Comparison of ENCODE assay signal across 25 cellular contexts in the genomic region with DNA sequence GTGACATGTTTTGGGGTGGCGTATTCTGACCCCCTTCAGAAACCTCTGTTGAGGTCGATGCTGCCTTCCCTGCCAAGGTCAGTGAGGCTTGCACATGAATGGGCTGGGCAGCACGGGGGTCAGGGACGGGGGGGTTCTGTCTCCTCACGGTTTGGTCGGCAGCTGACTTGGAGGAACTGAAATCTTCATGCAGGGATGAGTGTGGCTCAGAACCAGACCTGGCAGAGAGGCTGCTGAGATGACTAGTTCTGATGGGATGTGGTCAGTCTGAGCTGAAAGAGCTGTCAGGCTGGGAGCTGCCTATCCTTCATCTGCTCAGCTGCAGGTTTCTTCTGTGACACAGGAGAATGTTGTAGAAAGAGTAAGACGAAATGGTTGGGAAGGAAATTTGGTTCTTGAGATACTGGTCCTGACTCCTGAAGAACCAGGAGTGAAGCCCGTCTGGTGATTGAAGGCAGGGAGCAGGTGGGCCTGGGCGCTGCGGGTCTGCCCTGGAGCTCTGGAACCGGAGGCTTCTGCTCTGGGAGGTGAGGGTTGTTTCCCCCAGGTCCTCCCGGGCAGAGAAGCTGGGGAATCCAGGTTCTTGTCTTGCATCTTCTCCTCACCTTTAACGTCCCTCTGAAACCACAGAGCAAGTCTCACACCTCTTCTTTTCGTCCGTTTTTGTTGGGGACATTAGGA. TPM values are rescaled to one million over a fixed set of nuclear protein-coding genes. Genes with fewer than 3 reads are reported as not detected.
DNase-seq lines count a peak whose midpoint lies in the region; ATAC-seq and TF ChIP-seq lines count a peak whose summit lies in the region.
"Had no signal": no experiment of that assay in that cellular context is flagged by ENCODE, and none has a peak within 500 bp of the region (broad histone marks: within the 10 kb centered on the region; RNA-seq: fewer than 3 reads in every experiment).

No MANE protein-coding gene starts in this region.

- H3K27me3 Mint-ChIP-seq in stimulated activated naive CD8-positive, alpha-beta T cell treated with anti-CD3 and anti-CD28 coated beads, Interleukin-15, amount 100 ng/mL, for 72 hours, result no peaks in the 10 kb centered on the region
- no peaks in the 10 kb centered on the region for H3K27me3 Mint-ChIP-seq in nephron (ENCODE audit: low read depth)
- H3K27me3 Mint-ChIP-seq in activated CD4-positive, alpha-beta T cell treated with anti-CD3 and anti-CD28 coated beads, Interleukin-2, amount 10 ng/mL, durations not matched to agents 7 days and 5 days, result no peaks in the 10 kb centered on the region
- H3K27me3 Mint-ChIP-seq: activated CD4-positive, alpha-beta memory T cell treated with anti-CD3 and anti-CD28 coated beads, Interleukin-2, amount 10 ng/mL, durations not matched to agents 7 days and 5 days; naive B cell; T-cell had no signal

- H3K9me3 Mint-ChIP-seq in stimulated activated naive CD8-positive, alpha-beta T cell treated with anti-CD3 and anti-CD28 coated beads, Interleukin-15, amount 100 ng/mL, for 72 hours, result no peaks in the 10 kb centered on the region
- no peaks in the 10 kb centered on the region for H3K9me3 Mint-ChIP-seq in nephron
- no peaks in the 10 kb centered on the region for H3K9me3 Mint-ChIP-seq in activated CD4-positive, alpha-beta T cell treated with anti-CD3 and anti-CD28 coated beads, Interleukin-2, amount 10 ng/mL, durations not matched to agents 7 days and 5 days
- H3K9me3 Mint-ChIP-seq: activated CD4-positive, alpha-beta memory T cell treated with anti-CD3 and anti-CD28 coated beads, Interleukin-2, amount 10 ng/mL, durations not matched to agents 7 days and 5 days; mesothelial cell of epicardium; naive B cell; T-cell had no signal

- peak overlapping the region; percentile 62 to 82 for H3K27ac Mint-ChIP-seq in stimulated activated naive CD8-positive, alpha-beta T cell treated with anti-CD3 and anti-CD28 coated beads, Interleukin-15, amount 100 ng/mL, for 72 hours
- no peak overlapping the region for H3K27ac Mint-ChIP-seq in nephron
- H3K27ac Mint-ChIP-seq in activated CD4-positive, alpha-beta T cell treated with anti-CD3 and anti-CD28 coated beads, Interleukin-2, amount 10 ng/mL, durations not matched to agents 7 days and 5 days, result no peak overlapping the region
- H3K27ac Mint-ChIP-seq: mesothelial cell of epicardium had no signal

- no peak for ATAC-seq in stimulated activated naive CD8-positive, alpha-beta T cell treated with anti-CD3 and anti-CD28 coated beads, Interleukin-15, amount 100 ng/mL, for 72 hours
- no peak for ATAC-seq in stimulated activated naive CD8-positive, alpha-beta T cell treated with anti-CD3 and anti-CD28 coated beads, Interleukin-15, Interleukin-2, amounts not matched to agents 100 U/mL and 50 U/mL, for 24 hours
- no peak for ATAC-seq in HG02852 (IDR thresholded peaks at IDR 0.05; ENCODE audit: unreplicated experiment)
- ATAC-seq: left ventricle myocardium superior, T-cell had no signal

- CTCF ChIA-PET in activated CD4-positive, alpha-beta T cell treated with anti-CD3 and anti-CD28 coated beads, Interleukin-2, amount 10 ng/mL, durations not matched to agents 7 days and 5 days (lab: Charles Lee), result interaction anchor here (1.1 to 2.1 kb wide), 3 partner anchors 15 to 193 kb away, joined by 3 to 5 read pairs (median 4); no protein-coding TSS in a partner anchor

- H3K36me3 Mint-ChIP-seq in nephron (ENCODE audit: low read depth), result peaks cover 10% of the 10 kb centered on the region
- peaks cover 20% of the 10 kb centered on the region for H3K36me3 Mint-ChIP-seq in activated CD4-positive, alpha-beta T cell treated with anti-CD3 and anti-CD28 coated beads, Interleukin-2, amount 10 ng/mL, durations not matched to agents 7 days and 5 days (ENCODE audit: low read depth)
- H3K36me3 Mint-ChIP-seq: naive B cell had no signal

- no peak for DNase-seq in stimulated activated naive CD8-positive, alpha-beta T cell treated with anti-CD3 and anti-CD28 coated beads, Interleukin-15, amount 100 ng/mL, for 72 hours
- no peak for DNase-seq in stimulated activated naive CD8-positive, alpha-beta T cell treated with anti-CD3 and anti-CD28 coated beads, Interleukin-15, Interleukin-2, amounts not matched to agents 100 U/mL and 50 U/mL, for 24 hours
- DNase-seq in MV-4-11 (lab: John Stamatoyannopoulos, UW), result peak; percentile 59
- DNase-seq in GM03348 (ENCODE audit: low spot score), result no peak
- no peak for DNase-seq in SIG-M5 (lab: John Stamatoyannopoulos, UW)
- no peak for DNase-seq in activated CD4-positive, alpha-beta T cell treated with anti-CD3 and anti-CD28 coated beads, Interleukin-2, amount 10 ng/mL, durations not matched to agents 7 days and 5 days
- DNase-seq: activated CD4-positive, alpha-beta memory T cell treated with anti-CD3 and anti-CD28 coated beads, Interleukin-2, amount 10 ng/mL, durations not matched to agents 7 days and 5 days; activated CD4-positive, CD25-positive, alpha-beta regulatory T cell; activated gamma-delta T cell treated with Interleukin-2 at 50 U/mL for 16 hours; activated T-cell treated with anti-CD3 and anti-CD28 coated beads for 4 hours; amniotic stem cell; effector CD4-positive, alpha-beta T cell; glutamatergic neuron; islet precursor cell; left ventricle myocardium superior; naive B cell; NCI-H1105 treated with DMSO at 0.1 percent for 48 hours; NCI-H2029 treated with DMSO at 0.1 percent for 48 hours; NCI-H2227 treated with DMSO at 0.1 percent for 48 hours; NCI-H526 treated with DMSO at 0.1 percent for 48 hours; stimulated activated CD4-positive, alpha-beta T cell treated with anti-CD3 and anti-CD28 coated beads, Interleukin-2, amount 100 ng/mL, for 48 hours; T-cell had no signal

- peak overlapping the region in 1 of 2 donors; percentile 10 for H3K4me3 Mint-ChIP-seq in stimulated activated naive CD8-positive, alpha-beta T cell treated with anti-CD3 and anti-CD28 coated beads, Interleukin-15, amount 100 ng/mL, for 72 hours
- H3K4me3 Mint-ChIP-seq in nephron, result peak overlapping the region in 2 of 3 experiments; percentile 42 to 61
- no peak overlapping the region for H3K4me3 Mint-ChIP-seq in activated CD4-positive, alpha-beta T cell treated with anti-CD3 and anti-CD28 coated beads, Interleukin-2, amount 10 ng/mL, durations not matched to agents 7 days and 5 days

- POLR2A ChIA-PET in activated CD4-positive, alpha-beta T cell treated with anti-CD3 and anti-CD28 coated beads, Interleukin-2, amount 10 ng/mL, durations not matched to agents 7 days and 5 days (lab: Charles Lee), result no interaction called here

- H3K4me1 Mint-ChIP-seq in stimulated activated naive CD8-positive, alpha-beta T cell treated with anti-CD3 and anti-CD28 coated beads, Interleukin-15, amount 100 ng/mL, for 72 hours, result peaks cover 79% of the 10 kb centered on the region
- peaks cover 19% of the 10 kb centered on the region for H3K4me1 Mint-ChIP-seq in nephron
- H3K4me1 Mint-ChIP-seq in activated CD4-positive, alpha-beta T cell treated with anti-CD3 and anti-CD28 coated beads, Interleukin-2, amount 10 ng/mL, durations not matched to agents 7 days and 5 days, result peaks cover 52% of the 10 kb centered on the region

- no peak for TF ChIP-seq CTCF in nephron (IDR thresholded peaks at IDR 0.05; ENCODE audit: unreplicated experiment in 3 of 3)

RNA-seq across cellular contexts. Expression of a gene that starts 3.3 kb away (rescaled TPM):
- total RNA-seq in activated CD4-positive, alpha-beta T cell treated with anti-CD3 and anti-CD28 coated beads, Interleukin-2, amount 10 ng/mL, durations not matched to agents 7 days and 5 days, result 10 to 100 TPM; 32.7 to 39.8 TPM

RNA-seq across cellular contexts. Expression of a gene that starts 22.4 kb away (rescaled TPM):
- total RNA-seq in activated CD4-positive, alpha-beta T cell treated with anti-CD3 and anti-CD28 coated beads, Interleukin-2, amount 10 ng/mL, durations not matched to agents 7 days and 5 days, result 100 to 1,000 TPM; 439 to 500 TPM

Comparison
In these comparisons a context has a peak if more than half of its experiments do, and no peak if none do; other contexts are left out.
1. H3K27ac Mint-ChIP-seq: peak in stimulated activated naive CD8-positive, alpha-beta T cell treated with anti-CD3 and anti-CD28 coated beads, Interleukin-15, amount 100 ng/mL, for 72 hours (2 of 2); none in nephron (0 of 3) and activated CD4-positive, alpha-beta T cell treated with anti-CD3 and anti-CD28 coated beads, Interleukin-2, amount 10 ng/mL, durations not matched to agents 7 days and 5 days (single experiment).